Comparison of ENCODE assay signal across 1 cellular context in the genomic region with DNA sequence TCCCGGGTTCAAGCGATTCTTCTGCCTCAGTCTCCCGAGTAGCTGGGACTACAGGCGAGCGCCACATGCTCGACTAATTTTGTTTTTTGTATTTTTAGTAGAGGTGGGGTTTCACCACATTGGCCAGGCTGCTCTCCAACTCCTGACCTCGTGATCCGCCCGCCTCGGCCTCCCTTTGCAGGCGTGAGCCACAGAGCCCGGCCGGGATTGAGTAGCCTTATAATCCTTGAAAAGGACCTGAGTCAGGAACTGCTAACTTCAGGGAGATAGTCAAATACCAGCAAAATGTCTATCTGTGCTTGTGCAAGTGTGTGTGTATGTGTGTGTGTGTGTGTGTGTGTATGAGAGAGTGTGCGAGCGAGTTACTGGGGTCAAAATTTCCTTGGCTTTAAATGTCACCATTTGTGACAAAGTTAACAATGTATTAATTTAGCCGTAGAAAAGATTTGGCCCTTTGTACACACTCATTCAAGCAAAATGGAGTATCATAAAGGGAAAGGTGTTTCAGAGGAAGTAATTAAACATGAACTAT.
TF ChIP-seq lines count a peak whose summit lies in the region.

No MANE protein-coding gene starts in this region.

TF ChIP-seq in K562, 482 proteins besides CTCF, POLR2A, EP300 and RAD21:
- no peak for TF ChIP-seq ZBTB26 (CRISPR knock-in tag; IDR thresholded peaks at IDR 0.05)
- 0 out of 2 replicates have a peak, but pooled peaks have one; percentile 25 for TF ChIP-seq MAX (CRISPR knock-in tag; IDR thresholded peaks at IDR 0.05)
- 0 out of 2 replicates have a peak, but pooled peaks have one; percentile 6 for TF ChIP-seq C11orf30 (IDR thresholded peaks at IDR 0.05; ENCODE audit: low read depth)
- TF ChIP-seq EWSR1 (IDR thresholded peaks at IDR 0.05; ENCODE audit: borderline replicate concordance, low read depth, partially characterized antibody) = no peak
- TF ChIP-seq PHTF2 (CRISPR knock-in tag; IDR thresholded peaks at IDR 0.05) = no peak
- TF ChIP-seq, protein P1, sequence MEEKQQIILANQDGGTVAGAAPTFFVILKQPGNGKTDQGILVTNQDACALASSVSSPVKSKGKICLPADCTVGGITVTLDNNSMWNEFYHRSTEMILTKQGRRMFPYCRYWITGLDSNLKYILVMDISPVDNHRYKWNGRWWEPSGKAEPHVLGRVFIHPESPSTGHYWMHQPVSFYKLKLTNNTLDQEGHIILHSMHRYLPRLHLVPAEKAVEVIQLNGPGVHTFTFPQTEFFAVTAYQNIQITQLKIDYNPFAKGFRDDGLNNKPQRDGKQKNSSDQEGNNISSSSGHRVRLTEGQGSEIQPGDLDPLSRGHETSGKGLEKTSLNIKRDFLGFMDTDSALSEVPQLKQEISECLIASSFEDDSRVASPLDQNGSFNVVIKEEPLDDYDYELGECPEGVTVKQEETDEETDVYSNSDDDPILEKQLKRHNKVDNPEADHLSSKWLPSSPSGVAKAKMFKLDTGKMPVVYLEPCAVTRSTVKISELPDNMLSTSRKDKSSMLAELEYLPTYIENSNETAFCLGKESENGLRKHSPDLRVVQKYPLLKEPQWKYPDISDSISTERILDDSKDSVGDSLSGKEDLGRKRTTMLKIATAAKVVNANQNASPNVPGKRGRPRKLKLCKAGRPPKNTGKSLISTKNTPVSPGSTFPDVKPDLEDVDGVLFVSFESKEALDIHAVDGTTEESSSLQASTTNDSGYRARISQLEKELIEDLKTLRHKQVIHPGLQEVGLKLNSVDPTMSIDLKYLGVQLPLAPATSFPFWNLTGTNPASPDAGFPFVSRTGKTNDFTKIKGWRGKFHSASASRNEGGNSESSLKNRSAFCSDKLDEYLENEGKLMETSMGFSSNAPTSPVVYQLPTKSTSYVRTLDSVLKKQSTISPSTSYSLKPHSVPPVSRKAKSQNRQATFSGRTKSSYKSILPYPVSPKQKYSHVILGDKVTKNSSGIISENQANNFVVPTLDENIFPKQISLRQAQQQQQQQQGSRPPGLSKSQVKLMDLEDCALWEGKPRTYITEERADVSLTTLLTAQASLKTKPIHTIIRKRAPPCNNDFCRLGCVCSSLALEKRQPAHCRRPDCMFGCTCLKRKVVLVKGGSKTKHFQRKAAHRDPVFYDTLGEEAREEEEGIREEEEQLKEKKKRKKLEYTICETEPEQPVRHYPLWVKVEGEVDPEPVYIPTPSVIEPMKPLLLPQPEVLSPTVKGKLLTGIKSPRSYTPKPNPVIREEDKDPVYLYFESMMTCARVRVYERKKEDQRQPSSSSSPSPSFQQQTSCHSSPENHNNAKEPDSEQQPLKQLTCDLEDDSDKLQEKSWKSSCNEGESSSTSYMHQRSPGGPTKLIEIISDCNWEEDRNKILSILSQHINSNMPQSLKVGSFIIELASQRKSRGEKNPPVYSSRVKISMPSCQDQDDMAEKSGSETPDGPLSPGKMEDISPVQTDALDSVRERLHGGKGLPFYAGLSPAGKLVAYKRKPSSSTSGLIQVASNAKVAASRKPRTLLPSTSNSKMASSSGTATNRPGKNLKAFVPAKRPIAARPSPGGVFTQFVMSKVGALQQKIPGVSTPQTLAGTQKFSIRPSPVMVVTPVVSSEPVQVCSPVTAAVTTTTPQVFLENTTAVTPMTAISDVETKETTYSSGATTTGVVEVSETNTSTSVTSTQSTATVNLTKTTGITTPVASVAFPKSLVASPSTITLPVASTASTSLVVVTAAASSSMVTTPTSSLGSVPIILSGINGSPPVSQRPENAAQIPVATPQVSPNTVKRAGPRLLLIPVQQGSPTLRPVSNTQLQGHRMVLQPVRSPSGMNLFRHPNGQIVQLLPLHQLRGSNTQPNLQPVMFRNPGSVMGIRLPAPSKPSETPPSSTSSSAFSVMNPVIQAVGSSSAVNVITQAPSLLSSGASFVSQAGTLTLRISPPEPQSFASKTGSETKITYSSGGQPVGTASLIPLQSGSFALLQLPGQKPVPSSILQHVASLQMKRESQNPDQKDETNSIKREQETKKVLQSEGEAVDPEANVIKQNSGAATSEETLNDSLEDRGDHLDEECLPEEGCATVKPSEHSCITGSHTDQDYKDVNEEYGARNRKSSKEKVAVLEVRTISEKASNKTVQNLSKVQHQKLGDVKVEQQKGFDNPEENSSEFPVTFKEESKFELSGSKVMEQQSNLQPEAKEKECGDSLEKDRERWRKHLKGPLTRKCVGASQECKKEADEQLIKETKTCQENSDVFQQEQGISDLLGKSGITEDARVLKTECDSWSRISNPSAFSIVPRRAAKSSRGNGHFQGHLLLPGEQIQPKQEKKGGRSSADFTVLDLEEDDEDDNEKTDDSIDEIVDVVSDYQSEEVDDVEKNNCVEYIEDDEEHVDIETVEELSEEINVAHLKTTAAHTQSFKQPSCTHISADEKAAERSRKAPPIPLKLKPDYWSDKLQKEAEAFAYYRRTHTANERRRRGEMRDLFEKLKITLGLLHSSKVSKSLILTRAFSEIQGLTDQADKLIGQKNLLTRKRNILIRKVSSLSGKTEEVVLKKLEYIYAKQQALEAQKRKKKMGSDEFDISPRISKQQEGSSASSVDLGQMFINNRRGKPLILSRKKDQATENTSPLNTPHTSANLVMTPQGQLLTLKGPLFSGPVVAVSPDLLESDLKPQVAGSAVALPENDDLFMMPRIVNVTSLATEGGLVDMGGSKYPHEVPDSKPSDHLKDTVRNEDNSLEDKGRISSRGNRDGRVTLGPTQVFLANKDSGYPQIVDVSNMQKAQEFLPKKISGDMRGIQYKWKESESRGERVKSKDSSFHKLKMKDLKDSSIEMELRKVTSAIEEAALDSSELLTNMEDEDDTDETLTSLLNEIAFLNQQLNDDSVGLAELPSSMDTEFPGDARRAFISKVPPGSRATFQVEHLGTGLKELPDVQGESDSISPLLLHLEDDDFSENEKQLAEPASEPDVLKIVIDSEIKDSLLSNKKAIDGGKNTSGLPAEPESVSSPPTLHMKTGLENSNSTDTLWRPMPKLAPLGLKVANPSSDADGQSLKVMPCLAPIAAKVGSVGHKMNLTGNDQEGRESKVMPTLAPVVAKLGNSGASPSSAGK (IDR thresholded peaks at IDR 0.05) = peak; percentile 43; the same call in 1 of the 2 replicates
- TF ChIP-seq, protein P2, sequence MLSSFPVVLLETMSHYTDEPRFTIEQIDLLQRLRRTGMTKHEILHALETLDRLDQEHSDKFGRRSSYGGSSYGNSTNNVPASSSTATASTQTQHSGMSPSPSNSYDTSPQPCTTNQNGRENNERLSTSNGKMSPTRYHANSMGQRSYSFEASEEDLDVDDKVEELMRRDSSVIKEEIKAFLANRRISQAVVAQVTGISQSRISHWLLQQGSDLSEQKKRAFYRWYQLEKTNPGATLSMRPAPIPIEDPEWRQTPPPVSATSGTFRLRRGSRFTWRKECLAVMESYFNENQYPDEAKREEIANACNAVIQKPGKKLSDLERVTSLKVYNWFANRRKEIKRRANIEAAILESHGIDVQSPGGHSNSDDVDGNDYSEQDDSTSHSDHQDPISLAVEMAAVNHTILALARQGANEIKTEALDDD (IDR thresholded peaks at IDR 0.05) = no peak
- peak in 1 of 2 experiments; percentile 23; a peak in 1 of 4 replicates for TF ChIP-seq MLLT1 (IDR thresholded peaks at IDR 0.05)
- 0 out of 2 replicates have a peak, but pooled peaks have one; percentile 12 for TF ChIP-seq CHAMP1 (IDR thresholded peaks at IDR 0.05)
- TF ChIP-seq, protein P3, sequence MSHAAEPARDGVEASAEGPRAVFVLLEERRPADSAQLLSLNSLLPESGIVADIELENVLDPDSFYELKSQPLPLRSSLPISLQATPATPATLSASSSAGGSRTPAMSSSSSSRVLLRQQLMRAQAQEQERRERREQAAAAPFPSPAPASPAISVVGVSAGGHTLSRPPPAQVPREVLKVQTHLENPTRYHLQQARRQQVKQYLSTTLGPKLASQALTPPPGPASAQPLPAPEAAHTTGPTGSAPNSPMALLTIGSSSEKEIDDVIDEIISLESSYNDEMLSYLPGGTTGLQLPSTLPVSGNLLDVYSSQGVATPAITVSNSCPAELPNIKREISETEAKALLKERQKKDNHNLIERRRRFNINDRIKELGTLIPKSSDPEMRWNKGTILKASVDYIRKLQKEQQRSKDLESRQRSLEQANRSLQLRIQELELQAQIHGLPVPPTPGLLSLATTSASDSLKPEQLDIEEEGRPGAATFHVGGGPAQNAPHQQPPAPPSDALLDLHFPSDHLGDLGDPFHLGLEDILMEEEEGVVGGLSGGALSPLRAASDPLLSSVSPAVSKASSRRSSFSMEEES (CRISPR knock-in tag; IDR thresholded peaks at IDR 0.05) = 0 out of 2 replicates have a peak, but pooled peaks have one; percentile 5
- no peak for TF ChIP-seq BCL6 (CRISPR knock-in tag; IDR thresholded peaks at IDR 0.05)
- peak; percentile 28; the same call in 1 of the 2 replicates for TF ChIP-seq L3MBTL2 (IDR thresholded peaks at IDR 0.05)
- no peak for TF ChIP-seq HNRNPLL (IDR thresholded peaks at IDR 0.05; ENCODE audit: low read depth, low read length, poor library complexity, severe bottlenecking)
